In the genomic region with DNA sequence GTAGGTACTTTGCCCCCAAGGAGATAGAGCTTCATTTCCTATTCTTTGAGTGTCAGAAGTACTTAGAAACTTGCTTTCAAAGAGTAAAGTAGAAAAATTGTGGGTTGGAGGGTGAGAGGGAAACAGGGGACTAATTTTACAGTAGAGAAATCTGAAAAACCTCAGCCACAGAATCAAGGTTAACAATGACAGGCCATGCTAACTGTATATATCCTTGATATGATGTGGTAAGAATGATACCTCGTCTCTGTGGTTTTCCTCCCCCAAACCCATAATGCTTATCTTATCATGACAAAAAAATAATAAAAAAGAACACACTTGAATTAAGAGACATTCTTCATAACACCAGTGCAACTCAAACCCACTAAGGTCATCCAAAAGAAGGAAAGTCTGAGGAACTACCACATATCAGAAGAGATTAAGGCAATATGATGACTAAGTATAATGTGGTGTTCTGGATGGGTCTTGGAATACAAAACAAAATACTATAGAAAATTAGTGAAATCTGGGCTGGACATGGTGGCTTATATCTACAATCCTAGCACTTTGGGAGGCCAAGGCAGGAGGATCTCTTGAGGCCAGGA, we compare ENCODE assay signal across 18 cellular contexts.
"Had no signal": no experiment of that assay in that cellular context is flagged by ENCODE, and none has a peak within 500 bp of the region (broad histone marks: within the 10 kb centered on the region; RNA-seq: fewer than 3 reads in every experiment).

No MANE protein-coding gene starts in this region.

- H3K9me3 ChIP-seq: esophagus squamous epithelium, pancreas, testis, tibial nerve, upper lobe of right lung, vagina had no signal

- H3K27ac ChIP-seq: esophagus squamous epithelium, pancreas, testis, tibial nerve, upper lobe of right lung, vagina had no signal

- ATAC-seq: pancreas, right cardiac atrium, upper lobe of right lung had no signal

- FAIRE-seq: islet of Langerhans had no signal

- H3K27me3 ChIP-seq: esophagus squamous epithelium, pancreas, testis, tibial nerve, upper lobe of right lung, vagina had no signal

- DNase-seq: dermis blood vessel endothelial cell; esophagus squamous epithelium; foreskin fibroblast; head of caudate nucleus; hippocampal formation; kidney glomerular epithelial cell; mesendoderm; naive B cell; occipital lobe; pancreas; right cardiac atrium; stimulated activated CD4-positive, alpha-beta T cell treated with anti-CD3 and anti-CD28 coated beads, Interleukin-2, amount 100 ng/mL, for 48 hours; testis; upper lobe of right lung had no signal

- H3K36me3 ChIP-seq: esophagus squamous epithelium, pancreas, tibial nerve, upper lobe of right lung, vagina had no signal

- H3K4me1 ChIP-seq: esophagus squamous epithelium, pancreas, testis, tibial nerve, upper lobe of right lung, vagina had no signal

- H3K4me3 ChIP-seq: esophagus squamous epithelium, pancreas, smooth muscle cell, testis, tibial nerve, upper lobe of right lung, vagina had no signal

- H3K4me2 ChIP-seq: smooth muscle cell had no signal
